29 cellular contexts compared by ENCODE assay signal in the genomic region with DNA sequence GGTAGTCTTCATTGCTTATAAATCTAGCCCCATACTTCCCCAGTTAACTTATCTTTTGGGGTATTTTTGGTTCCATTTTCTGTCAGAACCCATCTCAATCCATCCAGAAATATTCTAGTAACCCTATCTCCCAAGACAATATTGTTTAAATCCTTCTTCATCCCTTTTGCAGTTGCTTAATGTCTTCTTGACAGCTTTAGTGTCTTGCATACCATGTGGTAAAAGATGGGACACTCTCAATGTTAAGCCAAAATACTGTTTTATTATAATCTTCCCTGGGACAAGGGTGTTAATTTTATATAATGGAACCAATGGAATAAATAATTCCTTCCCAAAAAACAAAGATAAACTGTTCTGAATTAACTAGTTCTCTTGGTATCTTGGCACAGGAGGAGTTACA.
DNase-seq lines count a peak whose midpoint lies in the region; FAIRE-seq and TF ChIP-seq lines count a peak whose summit lies in the region.
"Had no signal": no experiment of that assay in that cellular context is flagged by ENCODE, and none has a peak within 500 bp of the region (broad histone marks: within the 10 kb centered on the region; RNA-seq: fewer than 3 reads in every experiment).

No MANE protein-coding gene starts in this region.

- no peak for FAIRE-seq in urothelium cell line (lab: Jason Lieb, UNC)
- FAIRE-seq: A549, D721Med had no signal

- no peak overlapping the region for H3K4me3 ChIP-seq in fibroblast of villous mesenchyme (ENCODE audit: low read depth, low read length)
- H3K4me3 ChIP-seq: A549; BLaER1; BLaER1 treated with 17β-estradiol and CSF1 and Interleukin-3, amounts not matched to agents 10 nM and 100 nM had no signal

- no peak for TF ChIP-seq CTCF in fibroblast of villous mesenchyme (IDR thresholded peaks at IDR 0.05; ENCODE audit: insufficient read depth, low read depth, low read length)

- H3K27ac ChIP-seq in temporal lobe (ENCODE audit: low read depth, low read length) = peak overlapping the region; percentile 17
- H3K27ac ChIP-seq: 22Rv1; A549; BLaER1; BLaER1 treated with 17β-estradiol and CSF1 and Interleukin-3, amounts not matched to agents 10 nM and 100 nM; C4-2B had no signal

- peak; percentile 70 for DNase-seq in fibroblast of villous mesenchyme (ENCODE audit: low read depth)
- no peak for DNase-seq in urothelium cell line (ENCODE audit: low spot score)
- no peak for DNase-seq in DMS79 (lab: John Stamatoyannopoulos, UW)
- DNase-seq: 8988T; ACHN; AML-193; BE2C; C1 segment of cervical spinal cord; Caco-2; Calu3; CD4-positive, alpha-beta memory T cell; CD4-positive, alpha-beta T cell; CD4-positive, CD25-positive, alpha-beta regulatory T cell; CD8-positive, alpha-beta memory T cell; CD8-positive, alpha-beta T cell; COR-L47; DMS 273 treated with DMSO at 0.1 percent for 48 hours; DMS153; DMS53; DMS79 treated with DMSO at 0.1 percent for 48 hours; DND-41; EL had no signal
